15 cellular contexts compared by ENCODE assay signal in genomic region chr5:138981131-138981530, GRCh38.
DNase-seq lines count a peak whose midpoint lies in the region; ATAC-seq, FAIRE-seq and TF ChIP-seq lines count a peak whose summit lies in the region.
"Had no signal": no experiment of that assay in that cellular context is flagged by ENCODE, and none has a peak within 500 bp of the region (broad histone marks: within the 10 kb centered on the region; RNA-seq: fewer than 3 reads in every experiment).

No MANE protein-coding gene starts in this region.

- TF ChIP-seq CTCF in choroid plexus epithelial cell (conservative IDR thresholded peaks at IDR 0.05; ENCODE audit: low read depth, low read length) (no peak), osteoblast (IDR thresholded peaks at IDR 0.05; ENCODE audit: extremely low read depth, low read depth, low read length) (no peak), neural progenitor cell (IDR thresholded peaks at IDR 0.05) (no peak)

- no peaks in the 10 kb centered on the region for H3K79me2 ChIP-seq in osteoblast (ENCODE audit: insufficient read depth, low read length)
- no peaks in the 10 kb centered on the region for H3K79me2 ChIP-seq in neural progenitor cell (ENCODE audit: low read depth)

- H3K4me2 ChIP-seq in osteoblast (ENCODE audit: insufficient read depth, low read length): peak overlapping the region; percentile 49
- H3K4me2 ChIP-seq in neural progenitor cell: no peak overlapping the region

- H3F3A ChIP-seq in neural progenitor cell (ENCODE audit: low read depth): peaks cover 1% of the 10 kb centered on the region

- H3K36me3 ChIP-seq in CD4-positive, CD25-positive, alpha-beta regulatory T cell (ENCODE audit: control insufficient read depth, insufficient read depth, low read length): no peaks in the 10 kb centered on the region
- H3K36me3 ChIP-seq in MG63 (no peaks in the 10 kb centered on the region; the same call in 1 of the 2 replicates), osteoblast (ENCODE audit: insufficient read depth, low read length) (no peaks in the 10 kb centered on the region), neural progenitor cell (no peaks in the 10 kb centered on the region)

- H3K27me3 Mint-ChIP-seq in CD4-positive, CD25-positive, alpha-beta regulatory T cell: no peaks in the 10 kb centered on the region
- H3K27me3 Mint-ChIP-seq in neural progenitor cell (ENCODE audit: insufficient read depth, low read depth): peaks cover 3% of the 10 kb centered on the region
- H3K27me3 Mint-ChIP-seq: CD4-positive, alpha-beta memory T cell had no signal

- H3K4me3 Mint-ChIP-seq in CD4-positive, CD25-positive, alpha-beta regulatory T cell: peak overlapping the region in 2 of 4 donors; percentile 47 to 48
- H3K4me3 Mint-ChIP-seq in neural progenitor cell: no peak overlapping the region

- peaks cover 5 to 33% (median 19%) of the 10 kb centered on the region in 4 donors for H3K4me1 Mint-ChIP-seq in CD4-positive, CD25-positive, alpha-beta regulatory T cell
- H3K4me1 Mint-ChIP-seq in neural progenitor cell: peaks cover 23% of the 10 kb centered on the region

- H3K4me3 ChIP-seq in CD4-positive, CD25-positive, alpha-beta regulatory T cell (ENCODE audit: low read depth, low read length): no peak overlapping the region
- H3K4me3 ChIP-seq in MG63 (no peak overlapping the region), choroid plexus epithelial cell (ENCODE audit: low read depth, low read length) (no peak overlapping the region), osteoblast (ENCODE audit: insufficient read depth, low read length) (no peak overlapping the region), neural progenitor cell (no peak overlapping the region)

- ATAC-seq in CD4-positive, CD25-positive, alpha-beta regulatory T cell (ENCODE audit: low read depth in 2 of 2): no peak
- ATAC-seq in GM18511 (IDR thresholded peaks at IDR 0.05; ENCODE audit: unreplicated experiment): no peak

- H3K4me1 ChIP-seq in CD4-positive, CD25-positive, alpha-beta regulatory T cell (ENCODE audit: control insufficient read depth, insufficient read depth, low read length, poor library complexity, severe bottlenecking): peaks cover 8% of the 10 kb centered on the region
- H3K4me1 ChIP-seq in osteoblast (ENCODE audit: insufficient read depth, low read length) (peaks cover 42% of the 10 kb centered on the region), neural progenitor cell (no peaks in the 10 kb centered on the region)

- peak overlapping the region in 2 of 3 donors; percentile 9 to 26 for H3K27ac Mint-ChIP-seq in CD4-positive, CD25-positive, alpha-beta regulatory T cell
- no peak overlapping the region for H3K27ac Mint-ChIP-seq in neural progenitor cell

- H3K36me3 Mint-ChIP-seq in CD4-positive, CD25-positive, alpha-beta regulatory T cell: peaks cover 17% of the 10 kb centered on the region
- H3K36me3 Mint-ChIP-seq in neural progenitor cell: no peaks in the 10 kb centered on the region
- H3K36me3 Mint-ChIP-seq: CD4-positive, alpha-beta memory T cell had no signal

- no peaks in the 10 kb centered on the region for H3K27me3 ChIP-seq in CD4-positive, CD25-positive, alpha-beta regulatory T cell (ENCODE audit: control insufficient read depth, insufficient read depth, low read length)
- no peaks in the 10 kb centered on the region for H3K27me3 ChIP-seq in MG63
- H3K27me3 ChIP-seq in osteoblast (ENCODE audit: insufficient read depth, low read length): no peaks in the 10 kb centered on the region
- no peaks in the 10 kb centered on the region for H3K27me3 ChIP-seq in neural progenitor cell

- H2AFZ ChIP-seq in osteoblast (ENCODE audit: low read length) (no peak overlapping the region), neural progenitor cell (replicated peaks) (no peak overlapping the region)

- H3K9me3 Mint-ChIP-seq in CD4-positive, CD25-positive, alpha-beta regulatory T cell: no peaks in the 10 kb centered on the region
- no peaks in the 10 kb centered on the region for H3K9me3 Mint-ChIP-seq in neural progenitor cell
- H3K9me3 Mint-ChIP-seq: CD4-positive, alpha-beta memory T cell had no signal

- no peaks in the 10 kb centered on the region for H3K9me3 ChIP-seq in CD4-positive, CD25-positive, alpha-beta regulatory T cell (ENCODE audit: control insufficient read depth in 2 of 2, low read length in 2 of 2)
- H3K9me3 ChIP-seq in MG63: no peaks in the 10 kb centered on the region
- no peaks in the 10 kb centered on the region for H3K9me3 ChIP-seq in osteoblast (ENCODE audit: low read depth, low read length)
- no peaks in the 10 kb centered on the region for H3K9me3 ChIP-seq in neural progenitor cell (ENCODE audit: low read depth)

- H3K9ac ChIP-seq in neural progenitor cell: no peak overlapping the region

- no peak for DNase-seq in CD4-positive, CD25-positive, alpha-beta regulatory T cell
- peak; percentile 69 for DNase-seq in MG63
- DNase-seq in choroid plexus epithelial cell (ENCODE audit: low read depth): peak; percentile 52
- peak; percentile 86 for DNase-seq in osteoblast (ENCODE audit: insufficient read length, low spot score, missing footprints)
- DNase-seq in activated CD4-positive, alpha-beta T cell treated with anti-CD3 and anti-CD28 coated beads for 1 hour: no peak
- no peak for DNase-seq in frontal cortex (ENCODE audit: low spot score in 2 of 2)
- DNase-seq in neural progenitor cell (ENCODE audit: low spot score): no peak
- DNase-seq: activated CD4-positive, CD25-positive, alpha-beta regulatory T cell treated with anti-CD3 and anti-CD28 coated beads, Interleukin-2, amount 50 U/mL, for 72 hours; activated T-cell treated with anti-CD3 and anti-CD28 coated beads, Interleukin-2, amount 50 U/mL, for 1 hour; left cardiac atrium; NCI-H1092 treated with DMSO at 0.1 percent for 48 hours; NCI-H345 had no signal

- no peak overlapping the region for H3K27ac ChIP-seq in CD4-positive, CD25-positive, alpha-beta regulatory T cell (ENCODE audit: insufficient read depth, low read length, poor library complexity, severe bottlenecking)
- peak overlapping the region; percentile 76 for H3K27ac ChIP-seq in osteoblast (ENCODE audit: low read depth, low read length)
- H3K27ac ChIP-seq in neural progenitor cell: no peak overlapping the region

- FAIRE-seq in frontal cortex (lab: Jason Lieb, UNC): no peak
- FAIRE-seq: HTR-8/SVneo had no signal

- H4K20me1 ChIP-seq in osteoblast (ENCODE audit: insufficient read depth, low read length) (peaks cover 14% of the 10 kb centered on the region), neural progenitor cell (ENCODE audit: low read depth) (no peaks in the 10 kb centered on the region)

Comparison
In these comparisons a context has a peak if more than half of its experiments do, and no peak if none do; other contexts are left out.
1. DNase-seq: peak in MG63 (single experiment), choroid plexus epithelial cell (single experiment) and osteoblast (single experiment); none in CD4-positive, CD25-positive, alpha-beta regulatory T cell (0 of 3), activated CD4-positive, alpha-beta T cell treated with anti-CD3 and anti-CD28 coated beads for 1 hour (single experiment), frontal cortex (0 of 2) and neural progenitor cell (single experiment).